Comparison of ENCODE assay signal across 8 cellular contexts in the genomic region with DNA sequence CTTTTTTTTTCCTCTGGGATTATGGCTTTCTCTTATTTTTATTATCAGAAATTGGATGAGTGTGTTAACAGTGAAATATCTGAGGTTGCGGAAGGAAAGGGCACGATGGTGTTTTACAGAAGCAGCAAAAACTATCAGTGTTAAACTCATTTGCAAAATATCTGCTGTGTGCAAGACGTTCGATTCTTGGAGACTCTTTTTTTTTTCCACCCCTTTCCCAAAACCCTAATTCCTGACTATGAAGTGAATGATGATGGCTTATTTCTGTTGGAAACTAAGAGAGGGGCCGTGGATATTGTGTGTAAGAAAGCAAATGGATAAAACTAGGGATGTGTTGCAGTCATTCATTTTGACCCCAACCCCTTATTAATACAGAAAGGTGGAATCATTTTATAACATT. TPM values are rescaled to one million over a fixed set of nuclear protein-coding genes. Genes with fewer than 3 reads are reported as not detected.
A peak's percentile ranks its signal among the peaks of the same experiment; 100 is the strongest.
DNase-seq lines count a peak whose midpoint lies in the region; ATAC-seq and TF ChIP-seq lines count a peak whose summit lies in the region.

No MANE protein-coding gene starts in this region.

- peaks cover 9% of the 10 kb centered on the region for H3K4me1 Mint-ChIP-seq in activated T-cell treated with anti-CD3 and anti-CD28 coated beads, Interleukin-2, amount 50 U/mL, for 24 hours (ENCODE audit: low read depth)
- H3K4me1 Mint-ChIP-seq in Caco-2 (ENCODE audit: low read depth, unreplicated experiment): no peaks in the 10 kb centered on the region

- no CpG with 5 or more reads among the region's 5 CpGs for WGBS in mesodermal cell (ENCODE audit: insufficient coverage in 2 of 2), 2 experiments
- 6 to 8% methylated on average over 5 of the region's 5 CpGs for WGBS in testis, 2 donors

- H3K4me3 ChIP-seq in astrocyte of the cerebellum (ENCODE audit: low read depth, low read length): peak overlapping the region; percentile 70
- H3K4me3 ChIP-seq in mesodermal cell (ENCODE audit: extremely low read depth, insufficient read depth, low read length, poor library complexity, severe bottlenecking): peak overlapping the region; percentile 47
- peak overlapping the region; percentile 50 to 72 for H3K4me3 ChIP-seq in testis
- H3K4me3 ChIP-seq in Caco-2 (ENCODE audit: low read depth, low read length): no peak overlapping the region

- no peaks in the 10 kb centered on the region for H3K27me3 ChIP-seq in testis
- H3K27me3 ChIP-seq in Caco-2 (replicated peaks; ENCODE audit: control insufficient read depth, insufficient read depth, low read length): no peaks in the 10 kb centered on the region

- H3K27ac Mint-ChIP-seq in activated T-cell treated with anti-CD3 and anti-CD28 coated beads, Interleukin-2, amount 50 U/mL, for 24 hours: no peak overlapping the region
- H3K27ac Mint-ChIP-seq in Caco-2 (ENCODE audit: unreplicated experiment): no peak overlapping the region

- intact Hi-C loops in testis (cut with DNase I; ENCODE audit: low total_unique reads) (no loop called here), Caco-2 (cut with micrococcal nuclease; ENCODE audit: unreplicated experiment) (loop anchor here (1.0 to 5.0 kb wide), 2 partner anchors 103 to 163 kb away; no protein-coding TSS in a partner anchor)

- TF ChIP-seq POLR2A in testis (IDR thresholded peaks at IDR 0.05): no peak

- H3K9me3 ChIP-seq in mesodermal cell (ENCODE audit: control insufficient read depth, low read length) (no peaks in the 10 kb centered on the region), testis (no peaks in the 10 kb centered on the region), Caco-2 (no peaks in the 10 kb centered on the region)

- no peak for TF ChIP-seq CTCF in astrocyte of the cerebellum (IDR thresholded peaks at IDR 0.05; ENCODE audit: low read depth, low read length, missing control alignments)
- no peak for TF ChIP-seq CTCF in testis (IDR thresholded peaks at IDR 0.05)
- TF ChIP-seq CTCF in Caco-2 (IDR thresholded peaks at IDR 0.05; ENCODE audit: insufficient read depth in 1 of 2, low read depth in 1 of 2, low read length in 1 of 2, severe bottlenecking in 1 of 2, unreplicated experiment in 1 of 2): no peak

- POLR2A ChIA-PET in Caco-2 (lab: Charles Lee): no interaction called here

- in situ Hi-C loops in astrocyte of the cerebellum (cut with HindIII; ENCODE audit: low sequenced_read_pairs): no loop called here

- no peaks in the 10 kb centered on the region for H3K9me3 Mint-ChIP-seq in activated T-cell treated with anti-CD3 and anti-CD28 coated beads, Interleukin-2, amount 50 U/mL, for 24 hours
- no peaks in the 10 kb centered on the region for H3K9me3 Mint-ChIP-seq in Caco-2 (ENCODE audit: unreplicated experiment)

- H3K4me1 ChIP-seq in mesodermal cell (ENCODE audit: control insufficient read depth, insufficient read depth, low read length, poor library complexity, severe bottlenecking) (peaks cover 12% of the 10 kb centered on the region), testis (peaks cover 6% of the 10 kb centered on the region), Caco-2 (no peaks in the 10 kb centered on the region)

- CTCF ChIA-PET in Caco-2 (lab: Charles Lee): no interaction called here

- ATAC-seq in GM21576 (IDR thresholded peaks at IDR 0.05; ENCODE audit: unreplicated experiment) (no peak), HG02970 (IDR thresholded peaks at IDR 0.05; ENCODE audit: low FRiP score, unreplicated experiment) (no peak)

- H3K27me3 Mint-ChIP-seq in activated T-cell treated with anti-CD3 and anti-CD28 coated beads, Interleukin-2, amount 50 U/mL, for 24 hours: peaks cover 33% of the 10 kb centered on the region
- peaks cover 14% of the 10 kb centered on the region for H3K27me3 Mint-ChIP-seq in Caco-2 (ENCODE audit: insufficient read depth, unreplicated experiment)

- no peak overlapping the region for H3K27ac ChIP-seq in mesodermal cell (ENCODE audit: low read depth, low read length, severe bottlenecking)
- peak overlapping the region in 1 of 2 donors; percentile 46 for H3K27ac ChIP-seq in testis

- DNase-seq in activated T-cell treated with anti-CD3 and anti-CD28 coated beads, Interleukin-2, amount 50 U/mL, for 24 hours: no peak
- no peak for DNase-seq in activated T-cell treated with anti-CD3 and anti-CD28 coated beads, Interleukin-2, amount 50 U/mL, for 1 hour
- DNase-seq in astrocyte of the cerebellum (ENCODE audit: low read depth): no peak
- no peak for DNase-seq in testis
- no peak for DNase-seq in Caco-2

- H3K36me3 Mint-ChIP-seq in activated T-cell treated with anti-CD3 and anti-CD28 coated beads, Interleukin-2, amount 50 U/mL, for 24 hours (ENCODE audit: low read depth): no peaks in the 10 kb centered on the region
- no peaks in the 10 kb centered on the region for H3K36me3 Mint-ChIP-seq in Caco-2 (ENCODE audit: insufficient read depth, unreplicated experiment)

- BruUV-seq in Caco-2 (replicated peaks; lab: Mats Ljungman, UMichigan): no TSS peak

- H3K4me3 Mint-ChIP-seq in activated T-cell treated with anti-CD3 and anti-CD28 coated beads, Interleukin-2, amount 50 U/mL, for 24 hours: peak overlapping the region; percentile 69
- no peak overlapping the region for H3K4me3 Mint-ChIP-seq in Caco-2 (ENCODE audit: unreplicated experiment)

- H3K36me3 ChIP-seq in mesodermal cell (ENCODE audit: control insufficient read depth, insufficient read depth, low read length) (no peaks in the 10 kb centered on the region), testis (ENCODE audit: low read depth, missing control alignments) (no peaks in the 10 kb centered on the region), Caco-2 (ENCODE audit: control insufficient read depth, insufficient read depth, low read length) (no peaks in the 10 kb centered on the region)

RNA-seq across cellular contexts. Expression of gene NCAM2, which starts 0.7 kb away (rescaled TPM):
- polyA plus RNA-seq in mesodermal cell (2013, experiment 1 of 2): 4.1 TPM
- 4.7 TPM for polyA plus RNA-seq in mesodermal cell (2013, experiment 2 of 2)
- total RNA-seq in testis: 10 to 100 TPM; 22.4 to 26.1 TPM
- 26.9 TPM for polyA plus RNA-seq in testis (ENCODE audit: insufficient read depth, low read depth, low replicate concordance)
- total RNA-seq in Caco-2 (2022): not detected in 2 replicates

Comparison
In these comparisons a context has a peak if more than half of its experiments do, and no peak if none do; other contexts are left out.
1. RNA of gene NCAM2, which starts 0.7 kb away (total RNA-seq): 22.4 to 26.1 TPM in testis; not detected in Caco-2; every median in the first group is over 10 times any median in the second.